Comparison of ENCODE assay signal across 1 cellular context in genomic region chr2:118231759-118232158, GRCh38.
TF ChIP-seq lines count a peak whose summit lies in the region.

No MANE protein-coding gene starts in this region.

TF ChIP-seq in HepG2, 621 proteins besides CTCF, POLR2A, EP300 and RAD21 (continued from another document):
- peak; percentile 74; the same call in 1 of the 2 replicates for TF ChIP-seq THAP9 (CRISPR knock-in tag; IDR thresholded peaks at IDR 0.05; ENCODE audit: borderline replicate concordance)
